In genomic region chr14:64636208-64636979, GRCh38 we compare ENCODE assay signal across 1 cellular context.
A peak's percentile ranks its signal among the peaks of the same experiment; 100 is the strongest.
TF ChIP-seq lines count a peak whose summit lies in the region.

No MANE protein-coding gene starts in this region.

TF ChIP-seq in GM12878, 131 proteins besides CTCF, POLR2A, EP300 and RAD21 (continued from another document):
- TF ChIP-seq REST (IDR thresholded peaks at IDR 0.05; ENCODE audit: low read depth, low read length) (no peak), MTA3 (IDR thresholded peaks at IDR 0.05; ENCODE audit: borderline replicate concordance, low read length) (no peak), PKNOX1 (IDR thresholded peaks at IDR 0.05) (0 out of 2 replicates have a peak, but pooled peaks have one; percentile 6), ZNF217 (IDR thresholded peaks at IDR 0.05) (no peak), SUZ12 (IDR thresholded peaks at IDR 0.05; ENCODE audit: unreplicated experiment) (no peak), SP1 (IDR thresholded peaks at IDR 0.05; ENCODE audit: low read depth, low read length) (no peak), YY1 (IDR thresholded peaks at IDR 0.05; ENCODE audit: low read depth, low read length) (0 out of 2 replicates have a peak, but pooled peaks have one; percentile 33), MXI1 (IDR thresholded peaks at IDR 0.05; ENCODE audit: low read depth, low read length) (no peak), SMC3 (IDR thresholded peaks at IDR 0.05; ENCODE audit: borderline replicate concordance, low read length) (peak; percentile 68; the same call in 1 of the 2 replicates), ZNF24 (IDR thresholded peaks at IDR 0.05) (no peak), IRF3 (IDR thresholded peaks at IDR 0.05) (no peak), BRCA1 (IDR thresholded peaks at IDR 0.05; ENCODE audit: low read depth, low read length) (no peak), ATF3 (IDR thresholded peaks at IDR 0.05; ENCODE audit: borderline replicate concordance, extremely low read depth, low read depth, low read length) (no peak), KAT2A (conservative IDR thresholded peaks at IDR 0.05; ENCODE audit: control insufficient read depth, low read depth, low read length) (no peak), RCOR1 (conservative IDR thresholded peaks at IDR 0.05; ENCODE audit: low read depth, low read length) (no peak), RELA (IDR thresholded peaks at IDR 0.05; ENCODE audit: borderline replicate concordance, partially characterized antibody) (no peak), CBFB (IDR thresholded peaks at IDR 0.05; ENCODE audit: low read depth) (no peak), STAT3 (IDR thresholded peaks at IDR 0.05; ENCODE audit: low read depth, low read length) (no peak), TBL1XR1 (IDR thresholded peaks at IDR 0.05; ENCODE audit: low read depth, low read length) (no peak), ASH2L (IDR thresholded peaks at IDR 0.05; ENCODE audit: borderline replicate concordance, low read depth) (no peak), IKZF2 (IDR thresholded peaks at IDR 0.05) (no peak), SKIL (IDR thresholded peaks at IDR 0.05; ENCODE audit: low read depth, poor library complexity, severe bottlenecking) (peak; percentile 28)
